In the genomic region with DNA sequence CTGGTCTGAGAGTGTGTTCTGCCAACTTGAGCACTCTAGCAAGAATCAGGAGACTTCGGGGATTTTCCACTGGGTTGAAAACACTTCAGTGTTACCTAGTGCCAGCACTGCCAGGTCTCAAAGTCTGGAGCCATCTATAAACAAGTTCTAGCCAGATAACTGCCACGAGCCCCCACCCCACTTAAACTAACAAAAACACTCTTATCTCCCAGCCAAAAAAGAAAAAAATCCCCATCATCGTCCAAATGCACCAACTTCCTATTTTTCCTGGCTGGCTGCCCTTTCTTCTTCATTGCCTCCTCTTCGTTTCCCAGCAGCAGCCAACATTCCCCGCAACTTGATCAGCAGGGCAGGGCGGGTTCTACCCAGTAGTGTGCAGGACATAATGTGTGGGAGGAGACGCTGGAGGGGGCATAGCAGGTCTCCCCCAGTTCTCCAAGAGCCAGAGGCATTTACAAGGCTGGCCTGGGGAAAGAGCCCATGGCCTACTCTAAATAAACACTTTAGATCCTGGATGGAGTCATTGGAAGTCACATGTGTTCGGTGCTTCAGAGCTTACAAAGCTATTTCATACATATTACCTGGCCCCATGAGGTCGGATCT, we compare ENCODE assay signal across 14 cellular contexts. TPM values are rescaled to one million over a fixed set of nuclear protein-coding genes. Genes with fewer than 3 reads are reported as not detected.
DNase-seq lines count a peak whose midpoint lies in the region; ATAC-seq and TF ChIP-seq lines count a peak whose summit lies in the region.
"Had no signal": no experiment of that assay in that cellular context is flagged by ENCODE, and none has a peak within 500 bp of the region (broad histone marks: within the 10 kb centered on the region; RNA-seq: fewer than 3 reads in every experiment).

No MANE protein-coding gene starts in this region.

- no peak overlapping the region for H3K4me3 ChIP-seq in transverse colon
- no peak overlapping the region for H3K4me3 ChIP-seq in sigmoid colon

- H3K27ac Mint-ChIP-seq in brain (peak overlapping the region in 3 of 5 experiments; percentile 0 to 75 (median 58)), T-cell (no peak overlapping the region)
- H3K27ac Mint-ChIP-seq: activated naive CD4-positive, alpha-beta T cell treated with anti-CD3 and anti-CD28 coated beads, Interleukin-2, amount 50 U/mL, for 24 hours had no signal

- intact Hi-C loops in transverse colon (cut with DNase I; ENCODE audit: low total_unique reads), result no loop called here
- intact Hi-C loops in sigmoid colon (cut with DNase I), result no loop called here

- H3K27me3 ChIP-seq in transverse colon (no peaks in the 10 kb centered on the region), sigmoid colon (no peaks in the 10 kb centered on the region)

- H3K27ac ChIP-seq in transverse colon (peak overlapping the region in 2 of 4 donors; percentile 15 to 38), sigmoid colon (no peak overlapping the region)

- H3K36me3 Mint-ChIP-seq in brain, result no peaks in the 10 kb centered on the region
- H3K36me3 Mint-ChIP-seq in T-cell, result no peaks in the 10 kb centered on the region
- H3K36me3 Mint-ChIP-seq: activated naive CD4-positive, alpha-beta T cell treated with anti-CD3 and anti-CD28 coated beads, Interleukin-2, amount 50 U/mL, for 24 hours had no signal

- H3K4me1 Mint-ChIP-seq in brain (no peaks in the 10 kb centered on the region), T-cell (no peaks in the 10 kb centered on the region)
- H3K4me1 Mint-ChIP-seq: activated naive CD4-positive, alpha-beta T cell treated with anti-CD3 and anti-CD28 coated beads, Interleukin-2, amount 50 U/mL, for 24 hours had no signal

- H3K4me3 Mint-ChIP-seq in brain, result no peak overlapping the region
- H3K4me3 Mint-ChIP-seq in T-cell, result no peak overlapping the region
- H3K4me3 Mint-ChIP-seq: activated naive CD4-positive, alpha-beta T cell treated with anti-CD3 and anti-CD28 coated beads, Interleukin-2, amount 50 U/mL, for 24 hours; nephron had no signal

- no peaks in the 10 kb centered on the region for H3K36me3 ChIP-seq in transverse colon
- no peaks in the 10 kb centered on the region for H3K36me3 ChIP-seq in sigmoid colon

- POLR2A ChIA-PET in T-cell (lab: Charles Lee), result no interaction called here

- H3K9me3 ChIP-seq in transverse colon (no peaks in the 10 kb centered on the region), sigmoid colon (no peaks in the 10 kb centered on the region)

- 31 to 39% methylated on average over 6 to 9 of the region's 9 CpGs for WGBS in transverse colon (ENCODE audit: low coverage in 1 of 2), 2 donors
- WGBS in sigmoid colon, 2 donors, result 12 to 47% methylated on average over 9 of the region's 9 CpGs

- in situ Hi-C loops in transverse colon (cut with MboI; ENCODE audit: low pct_ligation_motif_present in 1 of 4, low pct_unique_long_range_greater_than_20kb in 1 of 4, low sequenced_read_pairs in 3 of 4), result no loop called here

- TF ChIP-seq EP300 in transverse colon (IDR thresholded peaks at IDR 0.05; ENCODE audit: low read depth) (no peak), sigmoid colon (IDR thresholded peaks at IDR 0.05) (no peak)

- TF ChIP-seq CTCF in brain (conservative IDR thresholded peaks at IDR 0.05) (no peak), transverse colon (IDR thresholded peaks at IDR 0.05) (no peak), sigmoid colon (IDR thresholded peaks at IDR 0.05) (no peak)

- H3K4me1 ChIP-seq in transverse colon (peaks cover 0 to 28% (median 7%) of the 10 kb centered on the region in 4 donors), sigmoid colon (peaks cover 0 to 7% (median 2%) of the 10 kb centered on the region in 4 donors)

- peak; percentile 6 for DNase-seq in DMS153 (lab: John Stamatoyannopoulos, UW)
- DNase-seq in DMS153 treated with DMSO at 0.1 percent for 48 hours (lab: John Stamatoyannopoulos, UW; ENCODE audit: unreplicated experiment), result no peak
- DNase-seq in left lobe of liver (ENCODE audit: low spot score), result peak; percentile 56
- DNase-seq in transverse colon, result peak; percentile 44
- DNase-seq in T-cell, result no peak
- DNase-seq in sigmoid colon, result no peak
- DNase-seq: 8988T; activated CD4-positive, alpha-beta T cell treated with anti-CD3 and anti-CD28 coated beads, Interleukin-2, amount 50 U/mL, for 4 hours; HCEC 1CT; NCI-H748 treated with DMSO at 0.1 percent for 48 hours had no signal

- H3K27me3 Mint-ChIP-seq in brain (peaks cover 17% of the 10 kb centered on the region), T-cell (peaks cover 6 to 8% of the 10 kb centered on the region in 2 donors)

- no peak for TF ChIP-seq POLR2A in transverse colon (IDR thresholded peaks at IDR 0.05)
- no peak for TF ChIP-seq POLR2A in sigmoid colon (IDR thresholded peaks at IDR 0.05)

- CTCF ChIA-PET in T-cell (lab: Charles Lee), result no interaction called here

- ATAC-seq in left lobe of liver, result peak; percentile 78
- ATAC-seq in GM18873 (IDR thresholded peaks at IDR 0.05; ENCODE audit: low FRiP score, unreplicated experiment), result no peak
- no peak for ATAC-seq in T-cell (replicated peaks in 1 of 4)

- H3K9me3 Mint-ChIP-seq in brain, result peaks cover 0 to 10% (median 3%) of the 10 kb centered on the region in 5 experiments
- peaks cover 0 to 4% (median 0%) of the 10 kb centered on the region in 3 donors for H3K9me3 Mint-ChIP-seq in T-cell
- H3K9me3 Mint-ChIP-seq: activated naive CD4-positive, alpha-beta T cell treated with anti-CD3 and anti-CD28 coated beads, Interleukin-2, amount 50 U/mL, for 24 hours had no signal

RNA-seq across cellular contexts. Expression of gene C2CD4B, which starts 29.5 kb away (rescaled TPM):
- 0.20 TPM for polyA plus RNA-seq in brain (ENCODE audit: insufficient read depth, low read depth, low replicate concordance)
- 0.75 TPM for total RNA-seq in left lobe of liver
- total RNA-seq in transverse colon, result 10 to 100 TPM in 1 of 4 donors, 1 to 10 TPM in 2, not detected in 1; 2.5 to 29.9 (median 2.7) TPM
- total RNA-seq in T-cell, result not detected
- total RNA-seq in sigmoid colon, result 1 to 10 TPM in 3 of 4 donors, not detected in 1; 1.2 to 4.6 (median 1.8) TPM
- polyA plus RNA-seq in sigmoid colon, result 1 to 10 TPM in 2 of 3 donors, under 1 TPM in 1; 0.60 to 1.7 (median 1.2) TPM

Comparison
In these comparisons a context has a peak if more than half of its experiments do, and no peak if none do; other contexts are left out.
1. DNase-seq: peak in DMS153 (single experiment), left lobe of liver (single experiment) and transverse colon (single experiment); none in DMS153 treated with DMSO at 0.1 percent for 48 hours (single experiment), T-cell (0 of 34) and sigmoid colon (single experiment).
2. H3K27ac Mint-ChIP-seq: peak in brain (3 of 5); none in T-cell (0 of 2).